In genomic region chr9:99023831-99024230, GRCh38 we compare ENCODE assay signal across 11 cellular contexts.
DNase-seq lines count a peak whose midpoint lies in the region; TF ChIP-seq lines count a peak whose summit lies in the region.
"Had no signal": no experiment of that assay in that cellular context is flagged by ENCODE, and none has a peak within 500 bp of the region (broad histone marks: within the 10 kb centered on the region; RNA-seq: fewer than 3 reads in every experiment).

No MANE protein-coding gene starts in this region.

- H3K4me2 ChIP-seq in fibroblast of lung (ENCODE audit: extremely low read depth, insufficient read depth, low read length): no peak overlapping the region

- H3K27ac ChIP-seq in fibroblast of lung (ENCODE audit: insufficient read depth, low read length): no peak overlapping the region
- H3K27ac ChIP-seq in stomach smooth muscle (ENCODE audit: low read length): peak overlapping the region; percentile 18
- no peak overlapping the region for H3K27ac ChIP-seq in dorsolateral prefrontal cortex
- H3K27ac ChIP-seq: 22Rv1, HL-60 had no signal

- H4K20me1 ChIP-seq in fibroblast of lung (ENCODE audit: control insufficient read depth, extremely low read depth, insufficient read depth, low read length): no peaks in the 10 kb centered on the region

- peak; percentile 8 for DNase-seq in DMS53 (lab: John Stamatoyannopoulos, UW)
- no peak for DNase-seq in DMS53 treated with DMSO at 0.1 percent for 48 hours (lab: John Stamatoyannopoulos, UW; ENCODE audit: unreplicated experiment)
- DNase-seq in NCI-H446 treated with DMSO at 0.1 percent for 48 hours (lab: John Stamatoyannopoulos, UW): peak; percentile 40
- DNase-seq in fibroblast of lung (ENCODE audit: low read depth in 2 of 2): peak; percentile 22 to 34
- DNase-seq in dorsolateral prefrontal cortex: no peak
- DNase-seq in type B pancreatic cell (ENCODE audit: extremely low spot score, unreplicated experiment): no peak
- no peak for DNase-seq in central memory CD4-positive, alpha-beta T cell
- DNase-seq: stimulated activated naive CD4-positive, alpha-beta T cell treated with Interleukin-2 at 50 U/mL for 16 hours had no signal

- no peak for TF ChIP-seq CTCF in fibroblast of lung (conservative IDR thresholded peaks at IDR 0.05 in 1 of 2, IDR thresholded peaks at IDR 0.05 in 1 of 2; ENCODE audit: low read depth in 1 of 2, low read length in 2 of 2)
- no peak for TF ChIP-seq CTCF in dorsolateral prefrontal cortex (IDR thresholded peaks at IDR 0.05 in 54 of 56, conservative IDR thresholded peaks at IDR 0.05 in 2 of 56; ENCODE audit: low read depth in 1 of 56, partially characterized antibody in 56 of 56)
- TF ChIP-seq CTCF in type B pancreatic cell (conservative IDR thresholded peaks at IDR 0.05): no peak

- H3K36me3 ChIP-seq in fibroblast of lung (ENCODE audit: control insufficient read depth, insufficient read depth, low read length) (no peaks in the 10 kb centered on the region), stomach smooth muscle (ENCODE audit: control insufficient read depth in 2 of 2, insufficient read depth in 2 of 2, low read length in 2 of 2) (peaks cover 64 to 65% of the 10 kb centered on the region in 2 donors)

- H3K9ac ChIP-seq in fibroblast of lung (ENCODE audit: insufficient read depth, low read length) (no peak overlapping the region), stomach smooth muscle (ENCODE audit: low read length in 2 of 2) (no peak overlapping the region)

- H3K4me1 ChIP-seq in fibroblast of lung (ENCODE audit: control insufficient read depth, extremely low read depth, insufficient read depth, low read length): peaks cover 16% of the 10 kb centered on the region
- H3K4me1 ChIP-seq in stomach smooth muscle (ENCODE audit: control insufficient read depth, insufficient read depth, low read length): peaks cover 13% of the 10 kb centered on the region

- H3K9me3 ChIP-seq in fibroblast of lung (ENCODE audit: control insufficient read depth, insufficient read depth, low read depth, low read length): no peaks in the 10 kb centered on the region
- no peaks in the 10 kb centered on the region for H3K9me3 ChIP-seq in stomach smooth muscle (ENCODE audit: control insufficient read depth in 2 of 2, low read length in 2 of 2)

- H3K4me3 ChIP-seq in fibroblast of lung (replicated peaks in 1 of 4; ENCODE audit: control extremely low read depth in 1 of 4, insufficient read depth in 1 of 4, low read depth in 3 of 4, low read length in 4 of 4) (no peak overlapping the region), stomach smooth muscle (ENCODE audit: low read length in 2 of 2) (no peak overlapping the region), dorsolateral prefrontal cortex (no peak overlapping the region)

- H3K4me1 Mint-ChIP-seq in type B pancreatic cell (ENCODE audit: unreplicated experiment): no peaks in the 10 kb centered on the region

- no peaks in the 10 kb centered on the region for H3K9me3 Mint-ChIP-seq in type B pancreatic cell

- no peak overlapping the region for H3K27ac Mint-ChIP-seq in type B pancreatic cell

- H3K27me3 ChIP-seq in fibroblast of lung (ENCODE audit: control insufficient read depth, insufficient read depth, low read length): no peaks in the 10 kb centered on the region
- no peaks in the 10 kb centered on the region for H3K27me3 ChIP-seq in stomach smooth muscle (ENCODE audit: control insufficient read depth in 1 of 2, insufficient read depth in 2 of 2, low read length in 2 of 2)
- H3K27me3 ChIP-seq in dorsolateral prefrontal cortex: peaks cover 0 to 7% (median 0%) of the 10 kb centered on the region in 45 donors

- no peak overlapping the region for H2AFZ ChIP-seq in fibroblast of lung (ENCODE audit: low read length)

- H3K79me2 ChIP-seq in fibroblast of lung (ENCODE audit: control insufficient read depth, insufficient read depth, low read length): no peaks in the 10 kb centered on the region

- no peak overlapping the region for H3K4me3 Mint-ChIP-seq in type B pancreatic cell

- intact Hi-C loops in dorsolateral prefrontal cortex (cut with DNase I): no loop called here

- peaks cover 6% of the 10 kb centered on the region for H3K27me3 Mint-ChIP-seq in type B pancreatic cell

- H3K36me3 Mint-ChIP-seq in type B pancreatic cell: no peaks in the 10 kb centered on the region

Comparison
In these comparisons a context has a peak if more than half of its experiments do, and no peak if none do; other contexts are left out.
1. DNase-seq: peak in DMS53 (single experiment), NCI-H446 treated with DMSO at 0.1 percent for 48 hours (single experiment) and fibroblast of lung (2 of 2); none in DMS53 treated with DMSO at 0.1 percent for 48 hours (single experiment), dorsolateral prefrontal cortex (0 of 10), type B pancreatic cell (single experiment) and central memory CD4-positive, alpha-beta T cell (single experiment).